In genomic region chr6:33329058-33329457, GRCh38 we compare ENCODE assay signal across 18 cellular contexts.
"Had no signal": no experiment of that assay in that cellular context is flagged by ENCODE, and none has a peak within 500 bp of the region (broad histone marks: within the 10 kb centered on the region; RNA-seq: fewer than 3 reads in every experiment).

No MANE protein-coding gene starts in this region.

- H3K36me3 ChIP-seq: brain microvascular endothelial cell, esophagus squamous epithelium, upper lobe of left lung had no signal

- H3K9me3 ChIP-seq: esophagus squamous epithelium, mucosa of descending colon, psoas muscle, upper lobe of left lung had no signal

- H3K27me3 Mint-ChIP-seq: activated CD4-positive, alpha-beta memory T cell treated with anti-CD3 and anti-CD28 coated beads for 36 hours; activated naive CD8-positive, alpha-beta T cell treated with anti-CD3 and anti-CD28 coated beads for 36 hours; natural killer cell treated with Interleukin-12 subunit alpha and Interleukin-12 subunit beta and Interleukin-15 and Interleukin-18, amount 100 ng/mL, for 72 hours; stimulated activated naive CD8-positive, alpha-beta T cell treated with anti-CD3 and anti-CD28 coated beads, Interleukin-15, Interleukin-2, amounts not matched to agents 100 ng/mL and 50 ng/mL, for 24 hours had no signal

- H3K27ac ChIP-seq: brain microvascular endothelial cell, dorsolateral prefrontal cortex, esophagus squamous epithelium, psoas muscle, upper lobe of left lung had no signal

- H3K9me3 Mint-ChIP-seq: activated CD4-positive, alpha-beta memory T cell treated with anti-CD3 and anti-CD28 coated beads for 36 hours; activated naive CD8-positive, alpha-beta T cell treated with anti-CD3 and anti-CD28 coated beads for 36 hours; natural killer cell treated with Interleukin-12 subunit alpha and Interleukin-12 subunit beta and Interleukin-15 and Interleukin-18, amount 100 ng/mL, for 72 hours; stimulated activated naive CD8-positive, alpha-beta T cell treated with anti-CD3 and anti-CD28 coated beads, Interleukin-15, Interleukin-2, amounts not matched to agents 100 ng/mL and 50 ng/mL, for 24 hours; T-helper 2 cell treated with Interferon-gamma antibody and Interleukin-4, amounts not matched to agents 5 μg/mL and 100 μg/mL, for 36 hours had no signal

- H3K4me3 Mint-ChIP-seq: activated CD4-positive, alpha-beta memory T cell treated with anti-CD3 and anti-CD28 coated beads for 36 hours; activated naive CD8-positive, alpha-beta T cell treated with anti-CD3 and anti-CD28 coated beads for 36 hours; natural killer cell treated with Interleukin-12 subunit alpha and Interleukin-12 subunit beta and Interleukin-15 and Interleukin-18, amount 100 ng/mL, for 72 hours; stimulated activated naive CD8-positive, alpha-beta T cell treated with anti-CD3 and anti-CD28 coated beads, Interleukin-15, Interleukin-2, amounts not matched to agents 100 ng/mL and 50 ng/mL, for 24 hours; T-helper 2 cell treated with Interferon-gamma antibody and Interleukin-4, amounts not matched to agents 5 μg/mL and 100 μg/mL, for 36 hours had no signal

- H3K4me1 ChIP-seq: psoas muscle had no signal

- H3K27me3 ChIP-seq: brain microvascular endothelial cell, dorsolateral prefrontal cortex, esophagus squamous epithelium, upper lobe of left lung had no signal

- H3K36me3 Mint-ChIP-seq: activated CD4-positive, alpha-beta memory T cell treated with anti-CD3 and anti-CD28 coated beads for 36 hours; activated naive CD8-positive, alpha-beta T cell treated with anti-CD3 and anti-CD28 coated beads for 36 hours; natural killer cell treated with Interleukin-12 subunit alpha and Interleukin-12 subunit beta and Interleukin-15 and Interleukin-18, amount 100 ng/mL, for 72 hours had no signal

- DNase-seq: activated CD4-positive, alpha-beta memory T cell treated with anti-CD3 and anti-CD28 coated beads for 36 hours; activated CD4-positive, alpha-beta T cell treated with anti-CD3 and anti-CD28 coated beads for 1 hour; activated gamma-delta T cell treated with Interleukin-2 at 50 U/mL for 16 hours; activated naive CD8-positive, alpha-beta T cell treated with anti-CD3 and anti-CD28 coated beads for 36 hours; activated T-cell treated with anti-CD3 and anti-CD28 coated beads, Interleukin-2, amount 50 U/mL, for 48 hours; brain microvascular endothelial cell; dorsolateral prefrontal cortex; esophagus squamous epithelium; foreskin fibroblast; head of caudate nucleus; left colon; mucosa of descending colon; psoas muscle; upper lobe of left lung had no signal

- ATAC-seq: left colon; mucosa of descending colon; natural killer cell treated with Interleukin-12 subunit alpha and Interleukin-12 subunit beta and Interleukin-15 and Interleukin-18, amount 100 ng/mL, for 72 hours; psoas muscle; sciatic nerve had no signal

- H3K27ac Mint-ChIP-seq: activated CD4-positive, alpha-beta memory T cell treated with anti-CD3 and anti-CD28 coated beads for 36 hours; activated naive CD8-positive, alpha-beta T cell treated with anti-CD3 and anti-CD28 coated beads for 36 hours; natural killer cell treated with Interleukin-12 subunit alpha and Interleukin-12 subunit beta and Interleukin-15 and Interleukin-18, amount 100 ng/mL, for 72 hours; T-helper 2 cell treated with Interferon-gamma antibody and Interleukin-4, amounts not matched to agents 5 μg/mL and 100 μg/mL, for 36 hours had no signal

- H3K4me3 ChIP-seq: dorsolateral prefrontal cortex, esophagus squamous epithelium, mucosa of descending colon, psoas muscle, upper lobe of left lung had no signal
